Comparison of ENCODE assay signal across 1 cellular context in genomic region chr1:203056516-203056915, GRCh38.
TF ChIP-seq lines count a peak whose summit lies in the region.

No MANE protein-coding gene starts in this region.

TF ChIP-seq in HepG2, 621 proteins besides CTCF, POLR2A, EP300 and RAD21:
- TF ChIP-seq ZMYM3 (CRISPR knock-in tag; IDR thresholded peaks at IDR 0.05) (0 out of 2 replicates have a peak, but pooled peaks have one; percentile 21), ZNF543 (CRISPR knock-in tag; IDR thresholded peaks at IDR 0.05) (no peak)
- TF ChIP-seq, protein P1, sequence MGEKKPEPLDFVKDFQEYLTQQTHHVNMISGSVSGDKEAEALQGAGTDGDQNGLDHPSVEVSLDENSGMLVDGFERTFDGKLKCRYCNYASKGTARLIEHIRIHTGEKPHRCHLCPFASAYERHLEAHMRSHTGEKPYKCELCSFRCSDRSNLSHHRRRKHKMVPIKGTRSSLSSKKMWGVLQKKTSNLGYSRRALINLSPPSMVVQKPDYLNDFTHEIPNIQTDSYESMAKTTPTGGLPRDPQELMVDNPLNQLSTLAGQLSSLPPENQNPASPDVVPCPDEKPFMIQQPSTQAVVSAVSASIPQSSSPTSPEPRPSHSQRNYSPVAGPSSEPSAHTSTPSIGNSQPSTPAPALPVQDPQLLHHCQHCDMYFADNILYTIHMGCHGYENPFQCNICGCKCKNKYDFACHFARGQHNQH (CRISPR knock-in tag; IDR thresholded peaks at IDR 0.05), result no peak
